1 cellular context compared by ENCODE assay signal in genomic region chr12:17982556-17982955, GRCh38.
TF ChIP-seq lines count a peak whose summit lies in the region.

No MANE protein-coding gene starts in this region.

TF ChIP-seq in H1, 55 proteins besides CTCF, POLR2A, EP300 and RAD21:
- TF ChIP-seq SP1 (IDR thresholded peaks at IDR 0.05; ENCODE audit: low read depth, low read length) = no peak
- no peak for TF ChIP-seq SIN3A (conservative IDR thresholded peaks at IDR 0.05 in 1 of 2, IDR thresholded peaks at IDR 0.05 in 1 of 2; ENCODE audit: low read depth in 1 of 2, low read length in 2 of 2)
- TF ChIP-seq SP2 (IDR thresholded peaks at IDR 0.05; ENCODE audit: low read length) = no peak
- no peak for TF ChIP-seq SIRT6 (IDR thresholded peaks at IDR 0.05; ENCODE audit: low read length)
- TF ChIP-seq SUZ12 (IDR thresholded peaks at IDR 0.05; ENCODE audit: low read length) = no peak
- TF ChIP-seq SIX5 (IDR thresholded peaks at IDR 0.05; ENCODE audit: low read depth, low read length) = no peak
- no peak for TF ChIP-seq PHF8 (conservative IDR thresholded peaks at IDR 0.05; ENCODE audit: low read depth, low read length)
- TF ChIP-seq BCL11A (IDR thresholded peaks at IDR 0.05; ENCODE audit: low read depth in 2 of 2, low read length in 2 of 2) = no peak
- no peak for TF ChIP-seq CBX8 (IDR thresholded peaks at IDR 0.05; ENCODE audit: borderline replicate concordance, low read depth, low read length)
- no peak for TF ChIP-seq TEAD4 (IDR thresholded peaks at IDR 0.05; ENCODE audit: low read depth, low read length)
- no peak for TF ChIP-seq E2F6 (IDR thresholded peaks at IDR 0.05)
